Comparison of ENCODE assay signal across 12 cellular contexts in the genomic region with DNA sequence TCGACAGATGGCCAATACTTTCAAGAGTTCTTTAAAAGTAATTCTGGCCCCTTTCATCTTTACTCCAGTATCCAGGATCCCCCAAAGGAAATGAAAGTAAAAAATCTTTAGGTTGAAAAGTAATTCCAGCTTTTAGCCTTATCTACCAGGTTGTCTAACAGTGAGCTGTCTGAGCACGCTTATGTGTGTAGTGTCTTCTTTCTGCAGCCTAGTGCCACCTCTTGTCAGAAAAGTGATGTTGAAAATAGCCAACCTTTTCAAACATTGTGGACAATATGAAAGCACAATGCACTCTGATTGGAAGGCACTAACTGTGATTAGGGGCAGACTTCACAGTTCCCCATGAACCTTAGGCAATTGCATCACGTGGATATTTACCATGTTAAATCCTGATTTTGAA.
"Had no signal": no experiment of that assay in that cellular context is flagged by ENCODE, and none has a peak within 500 bp of the region (broad histone marks: within the 10 kb centered on the region; RNA-seq: fewer than 3 reads in every experiment).

No MANE protein-coding gene starts in this region.

- DNase-seq: activated CD8-positive, alpha-beta memory T cell treated with anti-CD3 and anti-CD28 coated beads, Interleukin-2, amount 50 U/mL, for 4 hours; activated CD8-positive, alpha-beta T cell treated with anti-CD3 and anti-CD28 coated beads for 36 hours; aorta; effector CD4-positive, alpha-beta T cell; gastrocnemius medialis; ovary; sigmoid colon; stimulated activated CD4-positive, alpha-beta T cell treated with anti-CD3 and anti-CD28 coated beads, Interleukin-12 subunit alpha, Interleukin-12 subunit beta, amount 100 ng/mL, for 4 hours; stimulated activated CD8-positive, alpha-beta memory T cell treated with anti-CD3 and anti-CD28 coated beads, Interleukin-4, amount 100 ng/mL, for 48 hours; stimulated activated naive CD8-positive, alpha-beta T cell treated with anti-CD3 and anti-CD28 coated beads, Interleukin-15, Interleukin-2, amounts not matched to agents 100 U/mL and 50 U/mL, for 24 hours; T-helper 9 cell; upper lobe of left lung had no signal

- ATAC-seq: activated CD8-positive, alpha-beta T cell treated with anti-CD3 and anti-CD28 coated beads for 36 hours; gastrocnemius medialis; stimulated activated naive CD8-positive, alpha-beta T cell treated with anti-CD3 and anti-CD28 coated beads, Interleukin-15, Interleukin-2, amounts not matched to agents 100 U/mL and 50 U/mL, for 24 hours had no signal
